12 cellular contexts compared by ENCODE assay signal in genomic region chr2:199716807-199717586, GRCh38.
A peak's percentile ranks its signal among the peaks of the same experiment; 100 is the strongest.
DNase-seq lines count a peak whose midpoint lies in the region; ATAC-seq and TF ChIP-seq lines count a peak whose summit lies in the region.
"Had no signal": no experiment of that assay in that cellular context is flagged by ENCODE, and none has a peak within 500 bp of the region (broad histone marks: within the 10 kb centered on the region; RNA-seq: fewer than 3 reads in every experiment).

No MANE protein-coding gene starts in this region.

- H2AFZ ChIP-seq in OCI-LY7 (ENCODE audit: low read length): no peak overlapping the region

- no TSS peak for BruUV-seq in OCI-LY7 (replicated peaks; lab: Mats Ljungman, UMichigan)

- in situ Hi-C loops in Caki2 (cut with HindIII; ENCODE audit: low pct_unique_long_range_greater_than_20kb, low sequenced_read_pairs) (no loop called here), GM13977 (cut with MboI; ENCODE audit: low pct_unique_long_range_greater_than_20kb, low sequenced_read_pairs, unreplicated experiment) (no loop called here)

- H3K36me3 ChIP-seq in kidney epithelial cell (ENCODE audit: control insufficient read depth, insufficient read depth, low read length) (no peaks in the 10 kb centered on the region), BE2C (no peaks in the 10 kb centered on the region), OCI-LY7 (ENCODE audit: insufficient read depth, low read length) (no peaks in the 10 kb centered on the region)
- no peaks in the 10 kb centered on the region for H3K36me3 ChIP-seq in CD8-positive, alpha-beta T cell (ENCODE audit: insufficient read depth, low read length)

- H3K9me2 ChIP-seq in OCI-LY7 (ENCODE audit: insufficient read depth, low read length): no peaks in the 10 kb centered on the region

- H4K20me1 ChIP-seq in OCI-LY7 (ENCODE audit: insufficient read depth, low read length): no peaks in the 10 kb centered on the region

- DNase-seq in Caki2 (ENCODE audit: low read depth) (peak; percentile 77), HS-27A (ENCODE audit: low read depth) (peak; percentile 26), NCI-H774 (lab: John Stamatoyannopoulos, UW) (peak; percentile 0), kidney epithelial cell (ENCODE audit: low read depth) (peak; percentile 48), BE2C (no peak), OCI-LY7 (ENCODE audit: low spot score) (no peak), GM13977 (ENCODE audit: low spot score) (no peak)
- no peak for DNase-seq in CD8-positive, alpha-beta T cell
- DNase-seq: activated CD4-positive, alpha-beta T cell treated with anti-CD3 and anti-CD28 coated beads, Interleukin-2, amount 50 U/mL, for 4 hours; CD4-positive, CD25-positive, alpha-beta regulatory T cell; erythroblast; T-helper 2 cell had no signal

- H3K4me1 ChIP-seq in BE2C: no peaks in the 10 kb centered on the region
- no peaks in the 10 kb centered on the region for H3K4me1 ChIP-seq in OCI-LY7 (ENCODE audit: insufficient read depth, low read length, poor library complexity, severe bottlenecking)
- H3K4me1 ChIP-seq in CD8-positive, alpha-beta T cell (ENCODE audit: insufficient read depth, low read length): no peaks in the 10 kb centered on the region

- H3K79me2 ChIP-seq in OCI-LY7 (ENCODE audit: insufficient read depth, low read depth, low read length): no peaks in the 10 kb centered on the region

- no peaks in the 10 kb centered on the region for H3K27me3 ChIP-seq in kidney epithelial cell (ENCODE audit: control insufficient read depth, insufficient read depth, low read length)
- H3K27me3 ChIP-seq in BE2C: 0 out of 2 replicates have a peak, but pooled peaks cover 2% of the 10 kb centered on the region
- H3K27me3 ChIP-seq in CD8-positive, alpha-beta T cell (ENCODE audit: insufficient read depth, low read length): no peaks in the 10 kb centered on the region

- H3K27me3 Mint-ChIP-seq in CD8-positive, alpha-beta T cell (ENCODE audit: low read depth): no peaks in the 10 kb centered on the region
- H3K27me3 Mint-ChIP-seq: CD4-positive, CD25-positive, alpha-beta regulatory T cell had no signal

- CTCF ChIA-PET in OCI-LY7 (lab: Charles Lee; ENCODE audit: unreplicated experiment): no interaction called here
- CTCF ChIA-PET in CD8-positive, alpha-beta T cell (lab: Charles Lee): interaction anchor here (0.9 kb wide), 1 partner anchor 21 kb away, joined by 3 read pairs; no protein-coding TSS in a partner anchor

- no peak overlapping the region for H3K27ac Mint-ChIP-seq in CD8-positive, alpha-beta T cell
- H3K27ac Mint-ChIP-seq: CD4-positive, CD25-positive, alpha-beta regulatory T cell had no signal

- no peak overlapping the region for H3K4me2 ChIP-seq in OCI-LY7 (ENCODE audit: low read length)

- H3K4me3 Mint-ChIP-seq in CD8-positive, alpha-beta T cell: no peak overlapping the region
- H3K4me3 Mint-ChIP-seq: CD4-positive, CD25-positive, alpha-beta regulatory T cell had no signal

- H3K9me3 Mint-ChIP-seq in CD8-positive, alpha-beta T cell: no peaks in the 10 kb centered on the region
- H3K9me3 Mint-ChIP-seq: CD4-positive, CD25-positive, alpha-beta regulatory T cell had no signal

- TF ChIP-seq CTCF in kidney epithelial cell (IDR thresholded peaks at IDR 0.05; ENCODE audit: insufficient read depth, low read length, poor library complexity, severe bottlenecking) (no peak), BE2C (IDR thresholded peaks at IDR 0.05; ENCODE audit: low read depth, low read length) (no peak), OCI-LY7 (conservative IDR thresholded peaks at IDR 0.05; ENCODE audit: low read length) (no peak), GM13977 (IDR thresholded peaks at IDR 0.05; ENCODE audit: extremely low read depth, insufficient read depth, missing control alignments) (no peak)
- TF ChIP-seq CTCF in CD8-positive, alpha-beta T cell (IDR thresholded peaks at IDR 0.05): no peak

- H3K27ac ChIP-seq in OCI-LY7 (ENCODE audit: low read depth, low read length, poor library complexity, severe bottlenecking): no peak overlapping the region
- no peak overlapping the region for H3K27ac ChIP-seq in CD8-positive, alpha-beta T cell (ENCODE audit: low read depth, low read length)

- intact Hi-C loops in OCI-LY7 (cut with micrococcal nuclease; ENCODE audit: unreplicated experiment): no loop called here
- intact Hi-C loops in CD8-positive, alpha-beta T cell (cut with DNase I, micrococcal nuclease): no loop called here

- H3K36me3 Mint-ChIP-seq in CD8-positive, alpha-beta T cell: no peaks in the 10 kb centered on the region
- H3K36me3 Mint-ChIP-seq: CD4-positive, CD25-positive, alpha-beta regulatory T cell had no signal

- H3K4me3 ChIP-seq in kidney epithelial cell (ENCODE audit: low read depth, low read length) (no peak overlapping the region), BE2C (ENCODE audit: low read depth, low read length) (no peak overlapping the region), OCI-LY7 (ENCODE audit: low read depth, low read length, poor library complexity, severe bottlenecking) (no peak overlapping the region)
- H3K4me3 ChIP-seq in CD8-positive, alpha-beta T cell (ENCODE audit: low read depth, low read length): no peak overlapping the region

- POLR2A ChIA-PET in OCI-LY7 (lab: Charles Lee): no interaction called here
- POLR2A ChIA-PET in CD8-positive, alpha-beta T cell (lab: Charles Lee): no interaction called here

- ATAC-seq in CD8-positive, alpha-beta T cell: no peak

- no peaks in the 10 kb centered on the region for H3K4me1 Mint-ChIP-seq in CD8-positive, alpha-beta T cell (ENCODE audit: low read depth)
- H3K4me1 Mint-ChIP-seq: CD4-positive, CD25-positive, alpha-beta regulatory T cell had no signal

- H3K9me3 ChIP-seq in BE2C: no peaks in the 10 kb centered on the region
- no peaks in the 10 kb centered on the region for H3K9me3 ChIP-seq in OCI-LY7 (ENCODE audit: low read length)
- H3K9me3 ChIP-seq in CD8-positive, alpha-beta T cell (ENCODE audit: low read length): no peaks in the 10 kb centered on the region

Comparison
In these comparisons a context has a peak if more than half of its experiments do, and no peak if none do; other contexts are left out.
1. DNase-seq: peak in Caki2 (single experiment), HS-27A (single experiment), NCI-H774 (single experiment) and kidney epithelial cell (single experiment); none in BE2C (single experiment), OCI-LY7 (single experiment), CD8-positive, alpha-beta T cell (0 of 7) and GM13977 (single experiment).